1 cellular context compared by ENCODE assay signal in the genomic region with DNA sequence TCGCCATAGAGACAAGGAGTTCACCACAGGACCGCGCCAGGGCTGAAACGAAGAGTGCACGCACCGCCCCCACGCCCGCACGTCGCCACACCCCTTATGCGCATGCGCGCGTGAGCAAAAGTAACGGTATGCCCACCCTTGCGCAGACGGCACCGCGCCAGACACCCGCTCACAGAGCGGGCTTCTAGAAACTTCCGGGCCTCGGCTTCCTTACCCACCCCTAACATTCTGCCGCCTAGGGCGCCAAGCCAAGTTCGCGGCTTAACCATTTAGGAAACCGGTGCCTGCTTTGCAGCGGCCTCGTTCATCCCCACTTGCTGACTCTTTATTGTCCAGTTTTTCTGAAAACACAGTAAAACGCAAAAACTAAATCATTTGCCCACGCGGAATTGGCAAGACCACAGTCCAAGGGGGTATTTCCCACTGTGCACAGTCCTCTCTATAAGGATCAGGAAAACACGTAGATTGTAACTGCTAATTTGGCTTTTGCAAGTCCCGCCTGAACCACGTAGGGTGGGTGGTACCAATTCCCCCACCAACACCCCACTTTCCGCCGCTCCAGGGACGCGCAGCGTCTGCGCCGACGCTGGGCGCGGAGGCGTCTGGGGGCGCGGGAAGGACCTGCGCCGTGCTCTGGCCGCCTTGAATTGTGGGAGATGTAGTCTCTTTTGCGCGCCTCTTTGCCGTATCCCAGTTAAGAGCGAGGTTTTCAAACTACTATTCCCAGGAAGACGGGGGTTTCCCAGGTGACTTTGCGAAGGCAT.
TF ChIP-seq lines count a peak whose summit lies in the region.

Gene FBXO15 (minus strand): TSS at position 56 of the 764 bp plus-strand sequence. CDS start 49 bp downstream, at position 7.
A gene with protein sequence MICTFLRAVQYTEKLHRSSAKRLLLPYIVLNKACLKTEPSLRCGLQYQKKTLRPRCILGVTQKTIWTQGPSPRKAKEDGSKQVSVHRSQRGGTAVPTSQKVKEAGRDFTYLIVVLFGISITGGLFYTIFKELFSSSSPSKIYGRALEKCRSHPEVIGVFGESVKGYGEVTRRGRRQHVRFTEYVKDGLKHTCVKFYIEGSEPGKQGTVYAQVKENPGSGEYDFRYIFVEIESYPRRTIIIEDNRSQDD (plus strand): TSS at position 745 of the 764 bp plus-strand sequence. CDS start 286 bp downstream, outside the sequence.

TF ChIP-seq in HepG2, 621 proteins besides CTCF, POLR2A, EP300 and RAD21 (continued from another document and continues in another):
- TF ChIP-seq HIVEP1 (CRISPR knock-in tag; IDR thresholded peaks at IDR 0.05) (peak; percentile 89), ZNF264 (CRISPR knock-in tag; IDR thresholded peaks at IDR 0.05) (0 out of 2 replicates have a peak, but pooled peaks have one; percentile 15), ZNF768 (CRISPR knock-in tag; IDR thresholded peaks at IDR 0.05) (0 out of 2 replicates have a peak, but pooled peaks have one; percentile 32), ZNF414 (CRISPR knock-in tag; IDR thresholded peaks at IDR 0.05) (no peak), RORA (CRISPR knock-in tag; IDR thresholded peaks at IDR 0.05) (no peak), ZNF251 (CRISPR knock-in tag; IDR thresholded peaks at IDR 0.05) (0 out of 2 replicates have a peak, but pooled peaks have one; percentile 12), NFE2L2 (IDR thresholded peaks at IDR 0.05; ENCODE audit: low read length) (no peak), ZNF549 (CRISPR knock-in tag; IDR thresholded peaks at IDR 0.05) (peak; percentile 30; the same call in 1 of the 2 replicates), NCOA2 (CRISPR knock-in tag; IDR thresholded peaks at IDR 0.05) (peak; percentile 54; the same call in 1 of the 2 replicates), ZNF616 (CRISPR knock-in tag; IDR thresholded peaks at IDR 0.05; ENCODE audit: low read depth) (0 out of 2 replicates have a peak, but pooled peaks have one; percentile 64), IKZF4 (CRISPR knock-in tag; IDR thresholded peaks at IDR 0.05; ENCODE audit: borderline replicate concordance, low read depth, not compliant biosample characterization) (peak; percentile 79), PCBP2 (optimal IDR thresholded peaks at IDR 0.05; ENCODE audit: low read depth, low read length, poor library complexity, severe bottlenecking) (no peak), RBM22 (optimal IDR thresholded peaks at IDR 0.05; ENCODE audit: low read length) (no peak), STAT5B (CRISPR knock-in tag; IDR thresholded peaks at IDR 0.05) (no peak; the same call in 1 of the 2 replicates), TBL1XR1 (IDR thresholded peaks at IDR 0.05; ENCODE audit: borderline replicate concordance, low read length, partially characterized antibody) (peak; percentile 71), DMTF1 (CRISPR knock-in tag; IDR thresholded peaks at IDR 0.05) (peak; percentile 45; the same call in 1 of the 2 replicates), SSRP1 (CRISPR knock-in tag; IDR thresholded peaks at IDR 0.05) (no peak), ZNF292 (CRISPR knock-in tag; IDR thresholded peaks at IDR 0.05; ENCODE audit: borderline replicate concordance, low read depth) (no peak), MAF1 (CRISPR knock-in tag; IDR thresholded peaks at IDR 0.05; ENCODE audit: borderline replicate concordance) (peak; percentile 81; the same call in 1 of the 2 replicates), ZGPAT (CRISPR knock-in tag; IDR thresholded peaks at IDR 0.05) (peak; percentile 73), ZFYVE20 (CRISPR knock-in tag; IDR thresholded peaks at IDR 0.05; ENCODE audit: borderline replicate concordance, low read depth) (0 out of 2 replicates have a peak, but pooled peaks have one; percentile 43), SMARCC2 (IDR thresholded peaks at IDR 0.05) (no peak), KLF9 (CRISPR knock-in tag; IDR thresholded peaks at IDR 0.05; ENCODE audit: low read depth) (no peak), ZNF451 (CRISPR knock-in tag; IDR thresholded peaks at IDR 0.05) (no peak; the same call in 1 of the 2 replicates), ZBTB46 (CRISPR knock-in tag; IDR thresholded peaks at IDR 0.05; ENCODE audit: borderline replicate concordance) (0 out of 2 replicates have a peak, but pooled peaks have one; percentile 66), ZNF709 (CRISPR knock-in tag; IDR thresholded peaks at IDR 0.05) (peak; percentile 81), HMG20B (CRISPR knock-in tag; conservative IDR thresholded peaks at IDR 0.05) (0 out of 2 replicates have a peak, but pooled peaks have one; percentile 26), ARHGAP35 (CRISPR knock-in tag; IDR thresholded peaks at IDR 0.05; ENCODE audit: borderline replicate concordance) (peak; percentile 77), HDAC1 (CRISPR knock-in tag; IDR thresholded peaks at IDR 0.05) (peak; percentile 78), ZNF788 (CRISPR knock-in tag; IDR thresholded peaks at IDR 0.05; ENCODE audit: borderline replicate concordance) (peak; percentile 74), GATAD2A (CRISPR knock-in tag; IDR thresholded peaks at IDR 0.05) (0 out of 2 replicates have a peak, but pooled peaks have one; percentile 49)
- TF ChIP-seq, protein P1, sequence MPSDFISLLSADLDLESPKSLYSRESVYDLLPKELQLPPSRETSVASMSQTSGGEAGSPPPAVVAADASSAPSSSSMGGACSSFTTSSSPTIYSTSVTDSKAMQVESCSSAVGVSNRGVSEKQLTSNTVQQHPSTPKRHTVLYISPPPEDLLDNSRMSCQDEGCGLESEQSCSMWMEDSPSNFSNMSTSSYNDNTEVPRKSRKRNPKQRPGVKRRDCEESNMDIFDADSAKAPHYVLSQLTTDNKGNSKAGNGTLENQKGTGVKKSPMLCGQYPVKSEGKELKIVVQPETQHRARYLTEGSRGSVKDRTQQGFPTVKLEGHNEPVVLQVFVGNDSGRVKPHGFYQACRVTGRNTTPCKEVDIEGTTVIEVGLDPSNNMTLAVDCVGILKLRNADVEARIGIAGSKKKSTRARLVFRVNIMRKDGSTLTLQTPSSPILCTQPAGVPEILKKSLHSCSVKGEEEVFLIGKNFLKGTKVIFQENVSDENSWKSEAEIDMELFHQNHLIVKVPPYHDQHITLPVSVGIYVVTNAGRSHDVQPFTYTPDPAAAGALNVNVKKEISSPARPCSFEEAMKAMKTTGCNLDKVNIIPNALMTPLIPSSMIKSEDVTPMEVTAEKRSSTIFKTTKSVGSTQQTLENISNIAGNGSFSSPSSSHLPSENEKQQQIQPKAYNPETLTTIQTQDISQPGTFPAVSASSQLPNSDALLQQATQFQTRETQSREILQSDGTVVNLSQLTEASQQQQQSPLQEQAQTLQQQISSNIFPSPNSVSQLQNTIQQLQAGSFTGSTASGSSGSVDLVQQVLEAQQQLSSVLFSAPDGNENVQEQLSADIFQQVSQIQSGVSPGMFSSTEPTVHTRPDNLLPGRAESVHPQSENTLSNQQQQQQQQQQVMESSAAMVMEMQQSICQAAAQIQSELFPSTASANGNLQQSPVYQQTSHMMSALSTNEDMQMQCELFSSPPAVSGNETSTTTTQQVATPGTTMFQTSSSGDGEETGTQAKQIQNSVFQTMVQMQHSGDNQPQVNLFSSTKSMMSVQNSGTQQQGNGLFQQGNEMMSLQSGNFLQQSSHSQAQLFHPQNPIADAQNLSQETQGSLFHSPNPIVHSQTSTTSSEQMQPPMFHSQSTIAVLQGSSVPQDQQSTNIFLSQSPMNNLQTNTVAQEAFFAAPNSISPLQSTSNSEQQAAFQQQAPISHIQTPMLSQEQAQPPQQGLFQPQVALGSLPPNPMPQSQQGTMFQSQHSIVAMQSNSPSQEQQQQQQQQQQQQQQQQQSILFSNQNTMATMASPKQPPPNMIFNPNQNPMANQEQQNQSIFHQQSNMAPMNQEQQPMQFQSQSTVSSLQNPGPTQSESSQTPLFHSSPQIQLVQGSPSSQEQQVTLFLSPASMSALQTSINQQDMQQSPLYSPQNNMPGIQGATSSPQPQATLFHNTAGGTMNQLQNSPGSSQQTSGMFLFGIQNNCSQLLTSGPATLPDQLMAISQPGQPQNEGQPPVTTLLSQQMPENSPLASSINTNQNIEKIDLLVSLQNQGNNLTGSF (CRISPR knock-in tag; IDR thresholded peaks at IDR 0.05) = peak; percentile 92
- TF ChIP-seq, protein P2, sequence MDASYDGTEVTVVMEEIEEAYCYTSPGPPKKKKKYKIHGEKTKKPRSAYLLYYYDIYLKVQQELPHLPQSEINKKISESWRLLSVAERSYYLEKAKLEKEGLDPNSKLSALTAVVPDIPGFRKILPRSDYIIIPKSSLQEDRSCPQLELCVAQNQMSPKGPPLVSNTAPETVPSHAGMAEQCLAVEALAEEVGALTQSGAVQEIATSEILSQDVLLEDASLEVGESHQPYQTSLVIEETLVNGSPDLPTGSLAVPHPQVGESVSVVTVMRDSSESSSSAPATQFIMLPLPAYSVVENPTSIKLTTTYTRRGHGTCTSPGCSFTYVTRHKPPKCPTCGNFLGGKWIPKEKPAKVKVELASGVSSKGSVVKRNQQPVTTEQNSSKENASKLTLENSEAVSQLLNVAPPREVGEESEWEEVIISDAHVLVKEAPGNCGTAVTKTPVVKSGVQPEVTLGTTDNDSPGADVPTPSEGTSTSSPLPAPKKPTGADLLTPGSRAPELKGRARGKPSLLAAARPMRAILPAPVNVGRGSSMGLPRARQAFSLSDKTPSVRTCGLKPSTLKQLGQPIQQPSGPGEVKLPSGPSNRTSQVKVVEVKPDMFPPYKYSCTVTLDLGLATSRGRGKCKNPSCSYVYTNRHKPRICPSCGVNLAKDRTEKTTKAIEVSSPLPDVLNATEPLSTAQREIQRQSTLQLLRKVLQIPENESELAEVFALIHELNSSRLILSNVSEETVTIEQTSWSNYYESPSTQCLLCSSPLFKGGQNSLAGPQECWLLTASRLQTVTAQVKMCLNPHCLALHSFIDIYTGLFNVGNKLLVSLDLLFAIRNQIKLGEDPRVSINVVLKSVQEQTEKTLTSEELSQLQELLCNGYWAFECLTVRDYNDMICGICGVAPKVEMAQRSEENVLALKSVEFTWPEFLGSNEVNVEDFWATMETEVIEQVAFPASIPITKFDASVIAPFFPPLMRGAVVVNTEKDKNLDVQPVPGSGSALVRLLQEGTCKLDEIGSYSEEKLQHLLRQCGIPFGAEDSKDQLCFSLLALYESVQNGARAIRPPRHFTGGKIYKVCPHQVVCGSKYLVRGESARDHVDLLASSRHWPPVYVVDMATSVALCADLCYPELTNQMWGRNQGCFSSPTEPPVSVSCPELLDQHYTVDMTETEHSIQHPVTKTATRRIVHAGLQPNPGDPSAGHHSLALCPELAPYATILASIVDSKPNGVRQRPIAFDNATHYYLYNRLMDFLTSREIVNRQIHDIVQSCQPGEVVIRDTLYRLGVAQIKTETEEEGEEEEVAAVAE (CRISPR knock-in tag; IDR thresholded peaks at IDR 0.05; ENCODE audit: borderline replicate concordance) = 0 out of 2 replicates have a peak, but pooled peaks have one; percentile 24
- TF ChIP-seq, protein P3, sequence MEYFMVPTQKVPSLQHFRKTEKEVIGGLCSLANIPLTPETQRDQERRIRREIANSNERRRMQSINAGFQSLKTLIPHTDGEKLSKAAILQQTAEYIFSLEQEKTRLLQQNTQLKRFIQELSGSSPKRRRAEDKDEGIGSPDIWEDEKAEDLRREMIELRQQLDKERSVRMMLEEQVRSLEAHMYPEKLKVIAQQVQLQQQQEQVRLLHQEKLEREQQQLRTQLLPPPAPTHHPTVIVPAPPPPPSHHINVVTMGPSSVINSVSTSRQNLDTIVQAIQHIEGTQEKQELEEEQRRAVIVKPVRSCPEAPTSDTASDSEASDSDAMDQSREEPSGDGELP (IDR thresholded peaks at IDR 0.05; ENCODE audit: borderline replicate concordance, low read depth) = no peak; the same call in 1 of the 2 replicates
- TF ChIP-seq, protein P4, sequence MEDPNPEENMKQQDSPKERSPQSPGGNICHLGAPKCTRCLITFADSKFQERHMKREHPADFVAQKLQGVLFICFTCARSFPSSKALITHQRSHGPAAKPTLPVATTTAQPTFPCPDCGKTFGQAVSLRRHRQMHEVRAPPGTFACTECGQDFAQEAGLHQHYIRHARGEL (CRISPR knock-in tag; IDR thresholded peaks at IDR 0.05) = no peak
